In genomic region chr1:146386851-146387749, GRCh38 we compare ENCODE assay signal across 8 cellular contexts.
A peak's percentile ranks its signal among the peaks of the same experiment; 100 is the strongest.
DNase-seq lines count a peak whose midpoint lies in the region; ATAC-seq, FAIRE-seq and TF ChIP-seq lines count a peak whose summit lies in the region.
"Not testable (repeated sequence)": the region's sequence is repeated elsewhere in the genome, so short reads cannot be mapped to it uniquely, and the experiment has no call there.

No MANE protein-coding gene starts in this region.

- DNase-seq in AG04450 (ENCODE audit: low read depth, low spot score) (peak; percentile 84), NCI-H2029 treated with DMSO at 0.1 percent for 48 hours (lab: John Stamatoyannopoulos, UW) (peak; percentile 26), GM12878 (ENCODE audit: low read depth, low spot score) (peak; percentile 86), hepatocyte (ENCODE audit: low spot score) (peak; percentile 93), pulmonary artery endothelial cell (ENCODE audit: low read depth, low spot score) (peak; percentile 81)
- peak; percentile 51 for DNase-seq in T-helper 2 cell treated with Interferon-gamma antibody and Interleukin-4, amounts not matched to agents 5 μg/mL and 100 μg/mL, for 36 hours (ENCODE audit: low spot score)

- H3K27me3 Mint-ChIP-seq in T-helper 2 cell treated with Interferon-gamma antibody and Interleukin-4, amounts not matched to agents 5 μg/mL and 100 μg/mL, for 36 hours (ENCODE audit: low read depth) = not testable (repeated sequence)

- intact Hi-C loops in GM12878 (cut with micrococcal nuclease; ENCODE audit: unreplicated experiment) = not testable (repeated sequence)

- H3K4me1 ChIP-seq in GM12878 (ENCODE audit: control insufficient read depth, insufficient read depth, low read length); hepatocyte (ENCODE audit: insufficient read depth): not testable (repeated sequence)

- 1% methylated on average over 24 of the region's 39 CpGs for WGBS in GM12878 (ENCODE audit: insufficient coverage, insufficient replicate concordance, low lambda C conversion rate, missing lambda C conversion rate)
- 3% methylated on average over 28 of the region's 39 CpGs for WGBS in hepatocyte (ENCODE audit: low lambda C conversion rate, missing lambda C conversion rate)

- CTCF ChIA-PET in AG04450 (lab: Charles Lee); GM12878 (lab: Yijun Ruan, JAX): not testable (repeated sequence)

- H3K9me3 ChIP-seq in AG04450 (ENCODE audit: control insufficient read depth, insufficient read depth, low read length); GM12878 (replicated peaks; ENCODE audit: control insufficient read depth, insufficient read depth, low read length); hepatocyte (ENCODE audit: low read depth): not testable (repeated sequence)

- H3K4me3 Mint-ChIP-seq in T-helper 2 cell treated with Interferon-gamma antibody and Interleukin-4, amounts not matched to agents 5 μg/mL and 100 μg/mL, for 36 hours = peak overlapping the region; percentile 94

- H3K9me3 Mint-ChIP-seq in T-helper 2 cell treated with Interferon-gamma antibody and Interleukin-4, amounts not matched to agents 5 μg/mL and 100 μg/mL, for 36 hours = not testable (repeated sequence)

- not testable (repeated sequence) for H3K79me2 ChIP-seq in GM12878 (ENCODE audit: control insufficient read depth, insufficient read depth, low read length); hepatocyte

- H3K9me2 ChIP-seq in hepatocyte (replicated peaks; ENCODE audit: insufficient read depth) = not testable (repeated sequence)

- H3K4me3 ChIP-seq in AG04450 (ENCODE audit: low read depth, low read length) = peak overlapping the region; percentile 51
- peak overlapping the region; percentile 79 for H3K4me3 ChIP-seq in GM12878
- H3K4me3 ChIP-seq in hepatocyte = peak overlapping the region; percentile 58

- peak overlapping the region; percentile 82 for H3K27ac ChIP-seq in AG04450 (ENCODE audit: low read depth, low read length)
- peak overlapping the region; percentile 61 for H3K27ac ChIP-seq in GM12878 (ENCODE audit: control insufficient read depth, insufficient read depth)
- peak overlapping the region; percentile 96 for H3K27ac ChIP-seq in hepatocyte

- H3K36me3 ChIP-seq in GM12878 (ENCODE audit: control insufficient read depth in 2 of 2, insufficient read depth in 2 of 2, low read length in 1 of 2); hepatocyte (replicated peaks; ENCODE audit: insufficient read depth, low read depth): not testable (repeated sequence)

- RAD21 ChIA-PET in GM12878 (lab: Charles Lee; ENCODE audit: unreplicated experiment) = not testable (repeated sequence)

- in situ Hi-C loops in GM12878 (cut with MboI) = not testable (repeated sequence)

- TF ChIP-seq RAD21 in GM12878 (IDR thresholded peaks at IDR 0.05; ENCODE audit: insufficient read depth, low read depth, low read length) = not testable (repeated sequence)

- POLR2A ChIA-PET in AG04450 (lab: Yijun Ruan, JAX) = interaction anchor here (0.6 to 1.1 kb wide), 3 partner anchors 10 to 1841 kb away, joined by 4 to 43 read pairs (median 8); no protein-coding TSS in a partner anchor
- POLR2A ChIA-PET in GM12878 (lab: Charles Lee) = not testable (repeated sequence)

- H2AFZ ChIP-seq in GM12878 (ENCODE audit: control insufficient read depth, low read depth, low read length) (peak overlapping the region; percentile 74), hepatocyte (peak overlapping the region; percentile 67)

- H4K20me1 ChIP-seq in GM12878 (ENCODE audit: control insufficient read depth, insufficient read depth); hepatocyte (ENCODE audit: insufficient read depth, poor library complexity, severe bottlenecking): not testable (repeated sequence)

- H3K27ac Mint-ChIP-seq in T-helper 2 cell treated with Interferon-gamma antibody and Interleukin-4, amounts not matched to agents 5 μg/mL and 100 μg/mL, for 36 hours = peak overlapping the region; percentile 100

- ATAC-seq in GM18867 (IDR thresholded peaks at IDR 0.05; ENCODE audit: unreplicated experiment) (peak; percentile 94), HG03060 (IDR thresholded peaks at IDR 0.05; ENCODE audit: low read depth, unreplicated experiment) (peak; percentile 77), GM12878 (peak; percentile 91)

- peak; percentile 78 for TF ChIP-seq POLR2A in GM12878 (IDR thresholded peaks at IDR 0.05; ENCODE audit: low read depth, low read length)

- FAIRE-seq in GM12878 (lab: Jason Lieb, UNC) = not testable (repeated sequence)

- BruUV-seq in GM12878 (replicated peaks; lab: Mats Ljungman, UMichigan) = TSS peak; percentile 100

- not testable (repeated sequence) for TF ChIP-seq EP300 in GM12878 (IDR thresholded peaks at IDR 0.05; ENCODE audit: borderline replicate concordance in 1 of 2, control insufficient read depth in 1 of 2, low read depth in 2 of 2, low read length in 2 of 2)

- H3K9ac ChIP-seq in GM12878 (ENCODE audit: control insufficient read depth, insufficient read depth, low read length) = peak overlapping the region; percentile 47

- H3K4me2 ChIP-seq in GM12878 (ENCODE audit: control insufficient read depth, insufficient read depth) (peak overlapping the region; percentile 60; the same call in 1 of the 2 replicates), hepatocyte (peak overlapping the region; percentile 84)

- not testable (repeated sequence) for H3K36me3 Mint-ChIP-seq in T-helper 2 cell treated with Interferon-gamma antibody and Interleukin-4, amounts not matched to agents 5 μg/mL and 100 μg/mL, for 36 hours (ENCODE audit: low read depth)

- SMC1A ChIA-PET in GM12878 (lab: Charles Lee; ENCODE audit: uncharacterized antibody, unreplicated experiment) = not testable (repeated sequence)

- not testable (repeated sequence) for H3K4me1 Mint-ChIP-seq in T-helper 2 cell treated with Interferon-gamma antibody and Interleukin-4, amounts not matched to agents 5 μg/mL and 100 μg/mL, for 36 hours (ENCODE audit: low read depth)

- TF ChIP-seq CTCF in AG04450 (IDR thresholded peaks at IDR 0.05; ENCODE audit: low read depth, low read length); GM12878 (IDR thresholded peaks at IDR 0.05 in 2 of 3, conservative IDR thresholded peaks at IDR 0.05 in 1 of 3; ENCODE audit: control insufficient read depth in 2 of 3, extremely low read depth in 1 of 3, insufficient read depth in 1 of 3, low read depth in 3 of 3, low read length in 3 of 3); hepatocyte (IDR thresholded peaks at IDR 0.05; ENCODE audit: poor library complexity): not testable (repeated sequence)

- H3K27me3 ChIP-seq in AG04450 (ENCODE audit: control insufficient read depth, insufficient read depth, low read length); GM12878 (replicated peaks in 1 of 2; ENCODE audit: control insufficient read depth in 2 of 2, insufficient read depth in 2 of 2, low read length in 1 of 2); hepatocyte: not testable (repeated sequence)

TF ChIP-seq in GM12878, 131 proteins besides CTCF, POLR2A, EP300 and RAD21 (continues in another document):
- TF ChIP-seq CREM (IDR thresholded peaks at IDR 0.05; ENCODE audit: low read depth) = peak; percentile 89
- TF ChIP-seq JUNB (IDR thresholded peaks at IDR 0.05) = peak; percentile 57
- TF ChIP-seq YY1 (IDR thresholded peaks at IDR 0.05; ENCODE audit: low read depth, low read length) = peak; percentile 78
- peak; percentile 41 for TF ChIP-seq SKIL (IDR thresholded peaks at IDR 0.05; ENCODE audit: low read depth, poor library complexity, severe bottlenecking)
- TF ChIP-seq GABPA (IDR thresholded peaks at IDR 0.05; ENCODE audit: low read depth) = peak; percentile 46; the same call in 1 of the 2 replicates
- TF ChIP-seq POLR2AphosphoS2 (IDR thresholded peaks at IDR 0.05; ENCODE audit: low read depth, low read length) = peak; percentile 97
- TF ChIP-seq, protein P1, sequence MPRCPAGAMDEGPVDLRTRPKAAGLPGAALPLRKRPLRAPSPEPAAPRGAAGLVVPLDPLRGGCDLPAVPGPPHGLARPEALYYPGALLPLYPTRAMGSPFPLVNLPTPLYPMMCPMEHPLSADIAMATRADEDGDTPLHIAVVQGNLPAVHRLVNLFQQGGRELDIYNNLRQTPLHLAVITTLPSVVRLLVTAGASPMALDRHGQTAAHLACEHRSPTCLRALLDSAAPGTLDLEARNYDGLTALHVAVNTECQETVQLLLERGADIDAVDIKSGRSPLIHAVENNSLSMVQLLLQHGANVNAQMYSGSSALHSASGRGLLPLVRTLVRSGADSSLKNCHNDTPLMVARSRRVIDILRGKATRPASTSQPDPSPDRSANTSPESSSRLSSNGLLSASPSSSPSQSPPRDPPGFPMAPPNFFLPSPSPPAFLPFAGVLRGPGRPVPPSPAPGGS (IDR thresholded peaks at IDR 0.05; ENCODE audit: borderline replicate concordance, insufficient read depth, low read depth, low read length, poor library complexity, severe bottlenecking) = peak; percentile 83
- TF ChIP-seq SMAD1 (IDR thresholded peaks at IDR 0.05; ENCODE audit: low read depth, partially characterized antibody) = peak; percentile 99

Comparison
In these comparisons a context has a peak if more than half of its experiments do, and no peak if none do; other contexts are left out.
1. Peak in every context shown above with its lines: DNase-seq, ATAC-seq, H3K4me3 ChIP-seq and H3K27ac ChIP-seq.
2. DNase-seq: peak in every context shown above with its lines; median percentile 93 in hepatocyte; 86 in GM12878; 84 in AG04450; 81 in pulmonary artery endothelial cell; 51 in T-helper 2 cell treated with Interferon-gamma antibody and Interleukin-4, amounts not matched to agents 5 μg/mL and 100 μg/mL, for 36 hours; 26 in NCI-H2029 treated with DMSO at 0.1 percent for 48 hours.